ENCODE assay signal across 12 cellular contexts in genomic region chr14:98953544-98954346, GRCh38.
DNase-seq lines count a peak whose midpoint lies in the region; ATAC-seq and TF ChIP-seq lines count a peak whose summit lies in the region.
"Had no signal": no experiment of that assay in that cellular context is flagged by ENCODE, and none has a peak within 500 bp of the region (broad histone marks: within the 10 kb centered on the region; RNA-seq: fewer than 3 reads in every experiment).

No MANE protein-coding gene starts in this region.

- H3K27me3 ChIP-seq in HCT116 (ENCODE audit: insufficient read depth, low read length) (peaks cover 14% of the 10 kb centered on the region; the same call in 1 of the 2 replicates), stomach (no peaks in the 10 kb centered on the region), spleen (replicated peaks in 1 of 7) (no peaks in the 10 kb centered on the region)

- H3K4me3 Mint-ChIP-seq in activated CD8-positive, alpha-beta memory T cell treated with anti-CD3 and anti-CD28 coated beads, Interleukin-2, amount 10 ng/mL, durations not matched to agents 7 days and 5 days, result no peak overlapping the region
- no peak overlapping the region for H3K4me3 Mint-ChIP-seq in endothelial cell (ENCODE audit: unreplicated experiment)

- H3K27ac ChIP-seq in HCT116 (ENCODE audit: low read depth, low read length) (no peak overlapping the region), stomach (peak overlapping the region in 1 of 5 donors; percentile 8), spleen (no peak overlapping the region)
- H3K27ac ChIP-seq: parathyroid adenoma had no signal

- H3K36me3 Mint-ChIP-seq in activated CD8-positive, alpha-beta memory T cell treated with anti-CD3 and anti-CD28 coated beads, Interleukin-2, amount 10 ng/mL, durations not matched to agents 7 days and 5 days, result no peaks in the 10 kb centered on the region
- no peaks in the 10 kb centered on the region for H3K36me3 Mint-ChIP-seq in endothelial cell (ENCODE audit: low read depth, unreplicated experiment)

- no peak overlapping the region for H2AFZ ChIP-seq in HCT116 (ENCODE audit: low read depth, low read length, poor library complexity, severe bottlenecking)
- H2AFZ ChIP-seq: parathyroid adenoma had no signal

- H3K36me3 ChIP-seq in HCT116 (ENCODE audit: control insufficient read depth in 1 of 2, insufficient read depth in 2 of 2, low read length in 2 of 2) (no peaks in the 10 kb centered on the region), stomach (no peaks in the 10 kb centered on the region), spleen (no peaks in the 10 kb centered on the region)

- no peak overlapping the region for H3K4me2 ChIP-seq in HCT116 (ENCODE audit: low read length)

- no peaks in the 10 kb centered on the region for H3K79me2 ChIP-seq in HCT116 (ENCODE audit: insufficient read depth, low read length)
- H3K79me2 ChIP-seq: parathyroid adenoma had no signal

- no peak overlapping the region for H3K9ac ChIP-seq in HCT116 (ENCODE audit: low read length)
- H3K9ac ChIP-seq: parathyroid adenoma had no signal

- RAD21 ChIA-PET in HCT116 (lab: Charles Lee; ENCODE audit: low non-redundant PET in 1 of 2, low total read pairs in 2 of 2, uncharacterized antibody in 2 of 2, unreplicated experiment in 2 of 2), result no interaction called here

- H3K27me3 Mint-ChIP-seq in activated CD8-positive, alpha-beta memory T cell treated with anti-CD3 and anti-CD28 coated beads, Interleukin-2, amount 10 ng/mL, durations not matched to agents 7 days and 5 days, result no peaks in the 10 kb centered on the region
- peaks cover 2% of the 10 kb centered on the region for H3K27me3 Mint-ChIP-seq in endothelial cell (ENCODE audit: unreplicated experiment)

- H3K4me1 Mint-ChIP-seq in activated CD8-positive, alpha-beta memory T cell treated with anti-CD3 and anti-CD28 coated beads, Interleukin-2, amount 10 ng/mL, durations not matched to agents 7 days and 5 days, result peaks cover 13% of the 10 kb centered on the region
- peaks cover 7% of the 10 kb centered on the region for H3K4me1 Mint-ChIP-seq in endothelial cell (ENCODE audit: unreplicated experiment)

- no peak for TF ChIP-seq POLR2A in HCT116 (IDR thresholded peaks at IDR 0.05; ENCODE audit: borderline replicate concordance, extremely low read depth, insufficient read depth, insufficient read length)
- no peak for TF ChIP-seq POLR2A in stomach (IDR thresholded peaks at IDR 0.05)
- no peak for TF ChIP-seq POLR2A in spleen (IDR thresholded peaks at IDR 0.05)

- POLR2A ChIA-PET in HCT116 (lab: Charles Lee), result no interaction called here

- no peaks in the 10 kb centered on the region for H4K20me1 ChIP-seq in HCT116 (ENCODE audit: insufficient read depth)

- no peaks in the 10 kb centered on the region for H3K9me3 ChIP-seq in HCT116 (ENCODE audit: control insufficient read depth in 1 of 2, insufficient read depth in 1 of 2, low read depth in 1 of 2, low read length in 2 of 2)
- H3K9me3 ChIP-seq in stomach, result no peaks in the 10 kb centered on the region
- no peaks in the 10 kb centered on the region for H3K9me3 ChIP-seq in spleen

- CTCF ChIA-PET in HCT116 (lab: Charles Lee), result no interaction called here
- CTCF ChIA-PET in activated CD8-positive, alpha-beta memory T cell treated with anti-CD3 and anti-CD28 coated beads, Interleukin-2, amount 10 ng/mL, durations not matched to agents 7 days and 5 days (lab: Charles Lee), result interaction anchor here (0.8 to 2.8 kb wide), 2 partner anchors 9 to 11 kb away, joined by 3 to 7 read pairs; no protein-coding TSS in a partner anchor

- BruUV-seq in HCT116 (replicated peaks; lab: Mats Ljungman, UMichigan), result no TSS peak

- ATAC-seq in HCT116 (no peak), left ventricle myocardium superior (no peak), GM21515 (IDR thresholded peaks at IDR 0.05; ENCODE audit: unreplicated experiment) (no peak)
- ATAC-seq in activated CD8-positive, alpha-beta memory T cell treated with anti-CD3 and anti-CD28 coated beads, Interleukin-2, amount 10 ng/mL, durations not matched to agents 7 days and 5 days, result no peak

- no peak for DNase-seq in HCT116 (ENCODE audit: low read depth, low spot score)
- peak; percentile 33 for DNase-seq in activated CD8-positive, alpha-beta memory T cell treated with anti-CD3 and anti-CD28 coated beads, Interleukin-2, amount 10 ng/mL, durations not matched to agents 7 days and 5 days
- DNase-seq in left ventricle myocardium superior, result peak; percentile 35
- DNase-seq in stomach, result peak; percentile 52
- no peak for DNase-seq in GM10266 (ENCODE audit: extremely low spot score)
- DNase-seq in endothelial cell (ENCODE audit: low spot score), result no peak
- DNase-seq in spleen, result no peak
- DNase-seq: dermis blood vessel endothelial cell, HCEC 1CT, SW 1271 had no signal

- H3K4me3 ChIP-seq in HCT116 (replicated peaks in 1 of 2; ENCODE audit: low read depth in 1 of 2, low read length in 2 of 2) (no peak overlapping the region), stomach (no peak overlapping the region), spleen (no peak overlapping the region)

- no peaks in the 10 kb centered on the region for H3K9me3 Mint-ChIP-seq in activated CD8-positive, alpha-beta memory T cell treated with anti-CD3 and anti-CD28 coated beads, Interleukin-2, amount 10 ng/mL, durations not matched to agents 7 days and 5 days (ENCODE audit: low read depth)
- H3K9me3 Mint-ChIP-seq in endothelial cell (ENCODE audit: unreplicated experiment), result no peaks in the 10 kb centered on the region

- H3K9me2 ChIP-seq in HCT116 (ENCODE audit: insufficient read depth), result no peaks in the 10 kb centered on the region

- no peak for TF ChIP-seq RAD21 in HCT116 (IDR thresholded peaks at IDR 0.05; ENCODE audit: low read depth)

- H3K4me1 ChIP-seq in HCT116 (ENCODE audit: control insufficient read depth in 1 of 2, insufficient read depth in 2 of 2, low read length in 2 of 2), result peaks cover 0 to 23% of the 10 kb centered on the region in 2 experiments; a peak in 3 of 4 replicates
- no peaks in the 10 kb centered on the region for H3K4me1 ChIP-seq in stomach
- peaks cover 0 to 7% (median 0%) of the 10 kb centered on the region in 6 donors for H3K4me1 ChIP-seq in spleen
- H3K4me1 ChIP-seq: parathyroid adenoma had no signal

- 72 to 84% (median 81%) methylated on average over 15 to 20 of the region's 20 CpGs for WGBS in stomach, 5 donors
- 77 to 87% (median 81%) methylated on average over 19 to 20 of the region's 20 CpGs for WGBS in spleen, 5 donors

- no peak overlapping the region for H3K27ac Mint-ChIP-seq in activated CD8-positive, alpha-beta memory T cell treated with anti-CD3 and anti-CD28 coated beads, Interleukin-2, amount 10 ng/mL, durations not matched to agents 7 days and 5 days
- no peak overlapping the region for H3K27ac Mint-ChIP-seq in endothelial cell (ENCODE audit: unreplicated experiment)

- TF ChIP-seq CTCF in HCT116 (IDR thresholded peaks at IDR 0.05 in 2 of 3, conservative IDR thresholded peaks at IDR 0.05 in 1 of 3; ENCODE audit: borderline replicate concordance in 1 of 3, insufficient read depth in 1 of 3, low read depth in 2 of 3, low read length in 2 of 3) (no peak), stomach (IDR thresholded peaks at IDR 0.05) (no peak), GM10266 (IDR thresholded peaks at IDR 0.05; ENCODE audit: control insufficient read depth, insufficient read depth, low read depth, missing control alignments) (no peak), endothelial cell (IDR thresholded peaks at IDR 0.05; ENCODE audit: unreplicated experiment) (no peak), spleen (IDR thresholded peaks at IDR 0.05 in 8 of 11, conservative IDR thresholded peaks at IDR 0.05 in 3 of 11) (no peak)

- no peak for TF ChIP-seq EP300 in stomach (IDR thresholded peaks at IDR 0.05)

- intact Hi-C loops in HCT116 (cut with micrococcal nuclease) (no loop called here), left ventricle myocardium superior (cut with micrococcal nuclease) (no loop called here), stomach (cut with DNase I; ENCODE audit: low total_unique reads) (no loop called here), spleen (cut with DNase I; ENCODE audit: low total_unique reads) (no loop called here)

TF ChIP-seq in HCT116, 20 proteins besides CTCF, POLR2A, EP300 and RAD21:
- no peak for TF ChIP-seq EZH2phosphoT487 (IDR thresholded peaks at IDR 0.05; ENCODE audit: borderline replicate concordance)
- peak; percentile 94 for TF ChIP-seq CEBPB (IDR thresholded peaks at IDR 0.05; ENCODE audit: low read depth)
TF ChIP-seq in HCT116: peak in this region for 1.

Comparison
In these comparisons a context has a peak if more than half of its experiments do, and no peak if none do; other contexts are left out.
1. DNase-seq: peak in activated CD8-positive, alpha-beta memory T cell treated with anti-CD3 and anti-CD28 coated beads, Interleukin-2, amount 10 ng/mL, durations not matched to agents 7 days and 5 days (single experiment), left ventricle myocardium superior (single experiment) and stomach (single experiment); none in HCT116 (single experiment), GM10266 (single experiment), endothelial cell (single experiment) and spleen (single experiment).